1 cellular context compared by ENCODE assay signal in genomic region chr6:71239694-71240093, GRCh38.
TF ChIP-seq lines count a peak whose summit lies in the region.

No MANE protein-coding gene starts in this region.

TF ChIP-seq in HEK293, 187 proteins besides CTCF, POLR2A, EP300 and RAD21 (continued from another document):
- no peak for TF ChIP-seq GFI1B (tag by site-specific recombination; IDR thresholded peaks at IDR 0.05)
- TF ChIP-seq ZNF112 (tag by site-specific recombination; IDR thresholded peaks at IDR 0.05): no peak
